In the genomic region with DNA sequence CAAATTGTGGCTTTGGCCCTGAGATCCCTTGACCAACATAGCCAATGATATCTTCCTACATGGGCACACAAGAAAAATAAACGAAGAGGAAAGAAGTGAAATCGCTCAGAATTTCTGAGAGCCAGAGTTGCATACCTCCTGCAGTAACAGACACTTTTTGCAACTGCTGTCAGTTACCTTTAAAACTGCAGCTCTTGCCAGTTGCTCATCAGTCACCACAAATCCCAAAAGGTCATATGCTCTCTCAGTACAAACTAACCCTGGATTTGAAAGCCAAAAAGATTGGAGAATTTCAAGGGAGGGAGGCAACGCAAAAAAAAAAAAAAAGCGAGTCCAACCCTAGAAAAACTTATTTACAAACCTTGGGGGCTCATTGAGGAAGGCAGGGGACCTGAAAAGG, we compare ENCODE assay signal across 1 cellular context.
TF ChIP-seq lines count a peak whose summit lies in the region.

No MANE protein-coding gene starts in this region.

TF ChIP-seq in H1, 55 proteins besides CTCF, POLR2A, EP300 and RAD21:
- TF ChIP-seq PHF8 (conservative IDR thresholded peaks at IDR 0.05; ENCODE audit: low read depth, low read length) = no peak
- TF ChIP-seq SIN3A (conservative IDR thresholded peaks at IDR 0.05 in 1 of 2, IDR thresholded peaks at IDR 0.05 in 1 of 2; ENCODE audit: low read depth in 1 of 2, low read length in 2 of 2) = no peak
- TF ChIP-seq SP1 (IDR thresholded peaks at IDR 0.05; ENCODE audit: low read depth, low read length) = no peak
- TF ChIP-seq SIX5 (IDR thresholded peaks at IDR 0.05; ENCODE audit: low read depth, low read length) = no peak
- TF ChIP-seq GABPA (IDR thresholded peaks at IDR 0.05; ENCODE audit: borderline replicate concordance, insufficient read depth, low read length) = no peak
- TF ChIP-seq SP4 (IDR thresholded peaks at IDR 0.05; ENCODE audit: low read length) = no peak
- no peak for TF ChIP-seq HDAC2 (IDR thresholded peaks at IDR 0.05; ENCODE audit: borderline replicate concordance in 1 of 2, low read depth in 2 of 2, low read length in 2 of 2)
- TF ChIP-seq CREB1 (IDR thresholded peaks at IDR 0.05) = no peak
- TF ChIP-seq TAF1 (IDR thresholded peaks at IDR 0.05; ENCODE audit: low read depth, low read length) = no peak
TF ChIP-seq in H1: peak in this region for 0.
